In genomic region chr20:16944753-16945152, GRCh38 we compare ENCODE assay signal across 2 cellular contexts.
TF ChIP-seq lines count a peak whose summit lies in the region.

No MANE protein-coding gene starts in this region.

TF ChIP-seq in IMR-90, 13 proteins besides CTCF, POLR2A, EP300 and RAD21:
- TF ChIP-seq CHD1 (IDR thresholded peaks at IDR 0.05; ENCODE audit: low read depth, low read length) (no peak), MXI1 (IDR thresholded peaks at IDR 0.05; ENCODE audit: borderline replicate concordance, low read depth, low read length) (no peak), SMC3 (IDR thresholded peaks at IDR 0.05; ENCODE audit: low read depth, low read length) (no peak), RFX5 (IDR thresholded peaks at IDR 0.05; ENCODE audit: low read depth, low read length) (no peak), BHLHE40 (IDR thresholded peaks at IDR 0.05; ENCODE audit: low read depth, low read length) (no peak), MAFK (IDR thresholded peaks at IDR 0.05; ENCODE audit: low read depth, low read length) (no peak), CEBPB (IDR thresholded peaks at IDR 0.05; ENCODE audit: low read depth, low read length) (no peak), MAZ (IDR thresholded peaks at IDR 0.05; ENCODE audit: borderline replicate concordance, low read depth, low read length) (no peak), NFE2L2 (IDR thresholded peaks at IDR 0.05; ENCODE audit: low read depth, low read length) (no peak), ELK1 (IDR thresholded peaks at IDR 0.05; ENCODE audit: borderline replicate concordance, low read depth, low read length) (no peak), FOS (IDR thresholded peaks at IDR 0.05; ENCODE audit: low read depth, low read length) (no peak), RCOR1 (IDR thresholded peaks at IDR 0.05; ENCODE audit: insufficient replicate concordance, low read length) (no peak)
- TF ChIP-seq, protein P1, sequence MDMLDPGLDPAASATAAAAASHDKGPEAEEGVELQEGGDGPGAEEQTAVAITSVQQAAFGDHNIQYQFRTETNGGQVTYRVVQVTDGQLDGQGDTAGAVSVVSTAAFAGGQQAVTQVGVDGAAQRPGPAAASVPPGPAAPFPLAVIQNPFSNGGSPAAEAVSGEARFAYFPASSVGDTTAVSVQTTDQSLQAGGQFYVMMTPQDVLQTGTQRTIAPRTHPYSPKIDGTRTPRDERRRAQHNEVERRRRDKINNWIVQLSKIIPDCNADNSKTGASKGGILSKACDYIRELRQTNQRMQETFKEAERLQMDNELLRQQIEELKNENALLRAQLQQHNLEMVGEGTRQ (IDR thresholded peaks at IDR 0.05; ENCODE audit: low read depth, low read length), result no peak

TF ChIP-seq in SK-N-SH, 30 proteins besides CTCF, POLR2A, EP300 and RAD21:
- TF ChIP-seq, protein P2, sequence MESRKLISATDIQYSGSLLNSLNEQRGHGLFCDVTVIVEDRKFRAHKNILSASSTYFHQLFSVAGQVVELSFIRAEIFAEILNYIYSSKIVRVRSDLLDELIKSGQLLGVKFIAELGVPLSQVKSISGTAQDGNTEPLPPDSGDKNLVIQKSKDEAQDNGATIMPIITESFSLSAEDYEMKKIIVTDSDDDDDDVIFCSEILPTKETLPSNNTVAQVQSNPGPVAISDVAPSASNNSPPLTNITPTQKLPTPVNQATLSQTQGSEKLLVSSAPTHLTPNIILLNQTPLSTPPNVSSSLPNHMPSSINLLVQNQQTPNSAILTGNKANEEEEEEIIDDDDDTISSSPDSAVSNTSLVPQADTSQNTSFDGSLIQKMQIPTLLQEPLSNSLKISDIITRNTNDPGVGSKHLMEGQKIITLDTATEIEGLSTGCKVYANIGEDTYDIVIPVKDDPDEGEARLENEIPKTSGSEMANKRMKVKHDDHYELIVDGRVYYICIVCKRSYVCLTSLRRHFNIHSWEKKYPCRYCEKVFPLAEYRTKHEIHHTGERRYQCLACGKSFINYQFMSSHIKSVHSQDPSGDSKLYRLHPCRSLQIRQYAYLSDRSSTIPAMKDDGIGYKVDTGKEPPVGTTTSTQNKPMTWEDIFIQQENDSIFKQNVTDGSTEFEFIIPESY (IDR thresholded peaks at IDR 0.05; ENCODE audit: borderline replicate concordance, low read depth), result no peak
- TF ChIP-seq RXRA (IDR thresholded peaks at IDR 0.05; ENCODE audit: borderline replicate concordance, low read depth) (no peak), TEAD4 (IDR thresholded peaks at IDR 0.05; ENCODE audit: borderline replicate concordance, insufficient read depth) (no peak), EZH2phosphoT487 (IDR thresholded peaks at IDR 0.05; ENCODE audit: borderline replicate concordance, low read depth) (no peak), SIN3A (IDR thresholded peaks at IDR 0.05; ENCODE audit: borderline replicate concordance, low read depth, low read length) (no peak), FOSL2 (IDR thresholded peaks at IDR 0.05; ENCODE audit: borderline replicate concordance, low read depth) (no peak), YY1 (IDR thresholded peaks at IDR 0.05; ENCODE audit: low read depth) (no peak), TAF1 (IDR thresholded peaks at IDR 0.05; ENCODE audit: borderline replicate concordance, low read depth, low read length) (no peak), SMC3 (IDR thresholded peaks at IDR 0.05; ENCODE audit: low read depth, low read length) (no peak), MEF2A (IDR thresholded peaks at IDR 0.05; ENCODE audit: borderline replicate concordance, low read depth) (no peak), MXI1 (IDR thresholded peaks at IDR 0.05; ENCODE audit: low read depth, low read length) (no peak), ELF1 (IDR thresholded peaks at IDR 0.05) (no peak), POLR2AphosphoS5 (IDR thresholded peaks at IDR 0.05; ENCODE audit: low read depth, low read length) (no peak), IRF3 (IDR thresholded peaks at IDR 0.05; ENCODE audit: low read depth, low read length) (no peak), GABPA (IDR thresholded peaks at IDR 0.05; ENCODE audit: low read depth) (no peak), MAX (IDR thresholded peaks at IDR 0.05; ENCODE audit: low read depth) (no peak), GATA2 (CRISPR knock-in tag; IDR thresholded peaks at IDR 0.05) (no peak), FOXM1 (IDR thresholded peaks at IDR 0.05; ENCODE audit: low read depth) (no peak), JUND (IDR thresholded peaks at IDR 0.05) (no peak)
- TF ChIP-seq, protein P1 (IDR thresholded peaks at IDR 0.05; ENCODE audit: borderline replicate concordance, low read depth, low read length), result no peak
